In the genomic region with DNA sequence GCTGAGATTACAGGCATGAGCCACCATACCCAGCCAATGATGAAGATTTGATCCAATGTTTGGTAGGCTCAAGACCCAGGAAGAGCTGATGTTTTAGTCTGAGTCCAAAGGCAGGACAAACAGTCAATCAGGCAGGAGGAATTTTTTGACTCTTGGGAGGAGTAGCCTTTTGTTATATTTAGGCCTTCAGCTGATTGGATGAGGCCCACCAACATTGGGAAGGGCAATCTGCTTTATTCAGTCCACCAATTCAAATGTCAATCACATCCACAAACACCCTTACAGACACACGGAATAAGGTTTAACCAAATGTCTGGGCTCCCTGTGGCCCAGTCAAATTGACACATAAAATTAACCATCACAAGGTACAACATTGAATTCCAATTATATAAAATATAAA, we compare ENCODE assay signal across 8 cellular contexts.
"Had no signal": no experiment of that assay in that cellular context is flagged by ENCODE, and none has a peak within 500 bp of the region (broad histone marks: within the 10 kb centered on the region; RNA-seq: fewer than 3 reads in every experiment).

No MANE protein-coding gene starts in this region.

- ATAC-seq: GM12878 had no signal

- FAIRE-seq: G401.6, GM12878, GM12891, GM12892, GM18507, GM19239 had no signal

- H3K4me3 ChIP-seq: GM12878 had no signal

- DNase-seq: GDM1, GF-D8 had no signal
